12 cellular contexts compared by ENCODE assay signal in the genomic region with DNA sequence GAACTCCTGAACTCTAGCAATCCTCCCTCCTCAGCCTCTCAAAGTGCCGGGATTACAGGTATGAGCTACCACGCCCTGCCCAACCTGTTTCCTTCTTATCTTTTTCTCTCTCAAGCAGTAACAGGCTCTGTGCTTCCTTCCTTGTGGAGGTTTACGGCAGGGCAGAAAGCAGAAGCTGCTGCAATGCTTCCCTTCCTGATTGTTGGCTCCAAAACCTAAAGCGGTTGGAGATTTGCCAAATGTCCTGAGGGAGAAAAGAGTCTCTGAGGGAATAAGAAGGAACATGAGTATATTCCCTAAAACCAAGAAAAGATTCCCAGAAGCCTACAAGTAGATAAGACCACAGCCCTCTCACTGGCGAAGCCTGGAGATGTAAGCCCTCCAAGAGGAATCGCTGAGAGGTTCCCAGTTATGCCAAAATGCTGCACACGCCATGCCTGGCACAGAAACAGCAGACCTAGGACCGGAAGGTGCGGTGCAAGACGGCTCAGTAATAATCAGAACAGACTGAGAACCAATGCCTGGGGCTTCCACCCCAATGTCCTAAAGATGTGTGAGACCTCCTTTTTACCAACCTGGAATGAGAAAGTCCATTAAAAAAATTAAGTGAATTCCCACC.
A peak's percentile ranks its signal among the peaks of the same experiment; 100 is the strongest.
DNase-seq lines count a peak whose midpoint lies in the region; FAIRE-seq and TF ChIP-seq lines count a peak whose summit lies in the region.
"Had no signal": no experiment of that assay in that cellular context is flagged by ENCODE, and none has a peak within 500 bp of the region (broad histone marks: within the 10 kb centered on the region; RNA-seq: fewer than 3 reads in every experiment).

No MANE protein-coding gene starts in this region.

- no peaks in the 10 kb centered on the region for H4K20me1 ChIP-seq in endothelial cell of umbilical vein (replicated peaks; ENCODE audit: control insufficient read depth, extremely low read depth, insufficient read depth, low read length)
- no peaks in the 10 kb centered on the region for H4K20me1 ChIP-seq in H9 (ENCODE audit: control insufficient read depth, insufficient read depth, insufficient read length)

- H2AFZ ChIP-seq in endothelial cell of umbilical vein (ENCODE audit: low read depth, low read length) (peak overlapping the region; percentile 86), H9 (ENCODE audit: low read length) (no peak overlapping the region)
- H2AFZ ChIP-seq: GM23338 had no signal

- H3K4me1 Mint-ChIP-seq in H9 = peaks cover 3 to 9% of the 10 kb centered on the region in 2 experiments; a peak in 3 of 4 replicates

- TF ChIP-seq CTCF in endothelial cell of umbilical vein (IDR thresholded peaks at IDR 0.05; ENCODE audit: extremely low read depth in 1 of 2, insufficient read depth in 1 of 2, low read depth in 1 of 2, low read length in 2 of 2) (no peak), H9 (conservative IDR thresholded peaks at IDR 0.05) (no peak)

- H3K56ac ChIP-seq in H9 (ENCODE audit: insufficient read length, low read depth, low read length) = no peak overlapping the region

- H3K27ac ChIP-seq in endothelial cell of umbilical vein (ENCODE audit: insufficient read depth, low read depth, low read length) = no peak overlapping the region
- no peak overlapping the region for H3K27ac ChIP-seq in H9 (ENCODE audit: insufficient read length, low read depth, low read length)

- H3K36me3 Mint-ChIP-seq in H9 (ENCODE audit: insufficient read depth in 1 of 3, low read depth in 3 of 3) = no peaks in the 10 kb centered on the region

- H3K36me3 ChIP-seq in endothelial cell of umbilical vein (ENCODE audit: control insufficient read depth in 2 of 2, extremely low read depth in 1 of 2, insufficient read depth in 2 of 2, low read length in 2 of 2) = no peaks in the 10 kb centered on the region

- H3K27ac Mint-ChIP-seq in H9 = no peak overlapping the region; a peak in 1 of 7 replicates
- H3K27ac Mint-ChIP-seq: dendritic cell treated with granulocyte-macrophage colony-stimulating factor and Interleukin-4, amounts not matched to agents 40 ng/mL and 50 ng/mL, for 4 days; GM23338 had no signal

- peak; percentile 3 for DNase-seq in SKM-1 (lab: John Stamatoyannopoulos, UW; ENCODE audit: unreplicated experiment)
- no peak for DNase-seq in SKM-1 treated with dmso at 0.1 percent for 144 hours (lab: John Stamatoyannopoulos, UW; ENCODE audit: unreplicated experiment)
- peak; percentile 93 for DNase-seq in NCI-H69 (lab: John Stamatoyannopoulos, UW)
- DNase-seq in endothelial cell of umbilical vein (ENCODE audit: low read depth, low spot score) = peak; percentile 59
- DNase-seq in pulmonary artery endothelial cell (ENCODE audit: low read depth, low spot score) = peak; percentile 46
- no peak for DNase-seq in SK-N-DZ (ENCODE audit: low spot score)
- no peak for DNase-seq in DMS153 (lab: John Stamatoyannopoulos, UW)
- DNase-seq in H9 = no peak

- H2AK5ac ChIP-seq in H9 (ENCODE audit: insufficient read length, low read length) = no peak overlapping the region

- no peak overlapping the region for H2BK5ac ChIP-seq in H9 (ENCODE audit: insufficient read length, low read length)

- no peak overlapping the region for H2BK15ac ChIP-seq in H9 (ENCODE audit: low read depth, low read length)

- H3K23me2 ChIP-seq in H9 (ENCODE audit: insufficient read length, low read depth, low read length, poor library complexity, severe bottlenecking) = no peaks in the 10 kb centered on the region

- peaks cover 22% of the 10 kb centered on the region for H3K4me1 ChIP-seq in endothelial cell of umbilical vein (ENCODE audit: control insufficient read depth, extremely low read depth, insufficient read depth, low read length)
- H3K4me1 ChIP-seq in H9 (ENCODE audit: insufficient read depth, low read length) = peaks cover 9% of the 10 kb centered on the region; the same call in 1 of the 2 replicates

- no peak overlapping the region for H2BK20ac ChIP-seq in H9 (ENCODE audit: low read depth, low read length, poor library complexity, severe bottlenecking)

- H3K27me3 ChIP-seq in endothelial cell of umbilical vein (ENCODE audit: control insufficient read depth in 2 of 2, insufficient read depth in 2 of 2, low read length in 2 of 2) (no peaks in the 10 kb centered on the region), H9 (ENCODE audit: insufficient read depth, low read length) (no peaks in the 10 kb centered on the region)

- dilution Hi-C loops in endothelial cell of umbilical vein (cut with MboI; ENCODE audit: extremely low pct_ligation_motif_present, low sequenced_read_pairs) = no loop called here

- no peak overlapping the region for H4K8ac ChIP-seq in H9 (replicated peaks; ENCODE audit: insufficient read length, low read depth, low read length)

- POLR2A ChIA-PET in endothelial cell of umbilical vein (lab: Charles Lee) = no interaction called here

- H3K4ac ChIP-seq in H9 (ENCODE audit: low read depth, low read length) = no peak overlapping the region

- H3K27me3 Mint-ChIP-seq in H9 (ENCODE audit: low read depth) = no peaks in the 10 kb centered on the region

- H3K9me3 Mint-ChIP-seq in H9 = no peaks in the 10 kb centered on the region
- H3K9me3 Mint-ChIP-seq: dendritic cell treated with granulocyte-macrophage colony-stimulating factor and Interleukin-4, amounts not matched to agents 40 ng/mL and 50 ng/mL, for 4 days; GM23338 had no signal

- H3K18ac ChIP-seq in H9 (ENCODE audit: insufficient read length, low read depth, low read length) = no peak overlapping the region

- H4K91ac ChIP-seq in H9 (ENCODE audit: insufficient read length, low read depth, low read length) = no peak overlapping the region

- peak; percentile 26 for FAIRE-seq in endothelial cell of umbilical vein (lab: Jason Lieb, UNC)
- FAIRE-seq: GM12891, TTC549 had no signal

- no peaks in the 10 kb centered on the region for H3K79me1 ChIP-seq in H9 (ENCODE audit: insufficient read depth, low read depth, low read length, poor library complexity, severe bottlenecking)

- H3K9me3 ChIP-seq in endothelial cell of umbilical vein (replicated peaks; ENCODE audit: control insufficient read depth, insufficient read depth, low read length) (no peaks in the 10 kb centered on the region), H9 (ENCODE audit: control insufficient read depth, low read depth, low read length) (no peaks in the 10 kb centered on the region)

- no peak overlapping the region for H2BK12ac ChIP-seq in H9 (ENCODE audit: insufficient read length, low read depth, low read length)

- no CpG with 5 or more reads among the region's 10 CpGs for WGBS in H9 (ENCODE audit: extremely low coverage, insufficient read length, low lambda C conversion rate)

- H3K4me2 ChIP-seq in endothelial cell of umbilical vein (ENCODE audit: insufficient read depth, low read length) (no peak overlapping the region), H9 (ENCODE audit: insufficient read depth, insufficient read length, low read length) (no peak overlapping the region)
- H3K4me2 ChIP-seq: GM23338 had no signal

- H3K23ac ChIP-seq in H9 (ENCODE audit: insufficient read length, low read depth, low read length) = no peak overlapping the region

- H3K14ac ChIP-seq in H9 (ENCODE audit: insufficient read depth, low read length) = no peak overlapping the region

- no TSS peak for BruUV-seq in endothelial cell of umbilical vein (replicated peaks; lab: Mats Ljungman, UMichigan)

- no peak overlapping the region for H2BK120ac ChIP-seq in H9 (ENCODE audit: low read depth, low read length, poor library complexity, severe bottlenecking)

- intact Hi-C loops in endothelial cell of umbilical vein (cut with micrococcal nuclease) = no loop called here

- H3T11ph ChIP-seq in H9 (ENCODE audit: low read length) = no peak overlapping the region

- no peak for TF ChIP-seq POLR2A in endothelial cell of umbilical vein (IDR thresholded peaks at IDR 0.05; ENCODE audit: low read depth, low read length)

- H3K79me2 ChIP-seq in endothelial cell of umbilical vein (ENCODE audit: control insufficient read depth, insufficient read depth, low read length) (no peaks in the 10 kb centered on the region), H9 (ENCODE audit: insufficient read depth, low read length) (no peaks in the 10 kb centered on the region)

- CTCF ChIA-PET in endothelial cell of umbilical vein (lab: Charles Lee) = interaction anchor here (1.0 kb wide), 1 partner anchor 40 kb away, joined by 4 read pairs; no protein-coding TSS in a partner anchor

- H4K5ac ChIP-seq in H9 (ENCODE audit: insufficient read length, low read depth, low read length) = no peak overlapping the region

- H3K4me3 Mint-ChIP-seq in H9 = no peak overlapping the region
- H3K4me3 Mint-ChIP-seq: dendritic cell treated with granulocyte-macrophage colony-stimulating factor and Interleukin-4, amounts not matched to agents 40 ng/mL and 50 ng/mL, for 4 days; GM23338 had no signal

- H3K9ac ChIP-seq in endothelial cell of umbilical vein (replicated peaks; ENCODE audit: extremely low read depth, insufficient read depth, low read length) (no peak overlapping the region), H9 (ENCODE audit: extremely low read depth, insufficient read length, low read length) (no peak overlapping the region)

- no peaks in the 10 kb centered on the region for H3K9me1 ChIP-seq in endothelial cell of umbilical vein (replicated peaks; ENCODE audit: control insufficient read depth, extremely low read depth, insufficient read depth, low read length)

- no peak overlapping the region for H3K4me3 ChIP-seq in endothelial cell of umbilical vein (replicated peaks in 1 of 3; ENCODE audit: insufficient read depth in 1 of 3, low read depth in 1 of 3, low read length in 3 of 3)
- H3K4me3 ChIP-seq: GM23338 had no signal

TF ChIP-seq in endothelial cell of umbilical vein, 7 proteins besides CTCF, POLR2A, EP300 and RAD21:
- no peak for TF ChIP-seq JUN (IDR thresholded peaks at IDR 0.05; ENCODE audit: borderline replicate concordance, insufficient read depth, insufficient read length, low read depth)
- TF ChIP-seq EZH2 (IDR thresholded peaks at IDR 0.05; ENCODE audit: borderline replicate concordance, low read depth, low read length, severe bottlenecking) = no peak
- no peak for TF ChIP-seq MYC (IDR thresholded peaks at IDR 0.05; ENCODE audit: low read depth, low read length)
- TF ChIP-seq POLR2AphosphoS5 (IDR thresholded peaks at IDR 0.05; ENCODE audit: insufficient read depth, low read depth, low read length) = no peak
- TF ChIP-seq GATA2 (IDR thresholded peaks at IDR 0.05; ENCODE audit: insufficient read depth, insufficient read length, low read depth, low read length) = no peak
- TF ChIP-seq FOS (IDR thresholded peaks at IDR 0.05; ENCODE audit: borderline replicate concordance, insufficient read depth, low read length) = no peak
- TF ChIP-seq, protein P1, sequence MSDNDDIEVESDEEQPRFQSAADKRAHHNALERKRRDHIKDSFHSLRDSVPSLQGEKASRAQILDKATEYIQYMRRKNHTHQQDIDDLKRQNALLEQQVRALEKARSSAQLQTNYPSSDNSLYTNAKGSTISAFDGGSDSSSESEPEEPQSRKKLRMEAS (IDR thresholded peaks at IDR 0.05; ENCODE audit: insufficient read depth, insufficient read length) = no peak
TF ChIP-seq in endothelial cell of umbilical vein: peak in this region for 0.

Comparison
In these comparisons a context has a peak if more than half of its experiments do, and no peak if none do; other contexts are left out.
1. DNase-seq: peak in SKM-1 (single experiment), NCI-H69 (single experiment), endothelial cell of umbilical vein (single experiment) and pulmonary artery endothelial cell (single experiment); none in SKM-1 treated with dmso at 0.1 percent for 144 hours (single experiment), SK-N-DZ (single experiment), DMS153 (single experiment) and H9 (single experiment).